1 cellular context compared by ENCODE assay signal in the genomic region with DNA sequence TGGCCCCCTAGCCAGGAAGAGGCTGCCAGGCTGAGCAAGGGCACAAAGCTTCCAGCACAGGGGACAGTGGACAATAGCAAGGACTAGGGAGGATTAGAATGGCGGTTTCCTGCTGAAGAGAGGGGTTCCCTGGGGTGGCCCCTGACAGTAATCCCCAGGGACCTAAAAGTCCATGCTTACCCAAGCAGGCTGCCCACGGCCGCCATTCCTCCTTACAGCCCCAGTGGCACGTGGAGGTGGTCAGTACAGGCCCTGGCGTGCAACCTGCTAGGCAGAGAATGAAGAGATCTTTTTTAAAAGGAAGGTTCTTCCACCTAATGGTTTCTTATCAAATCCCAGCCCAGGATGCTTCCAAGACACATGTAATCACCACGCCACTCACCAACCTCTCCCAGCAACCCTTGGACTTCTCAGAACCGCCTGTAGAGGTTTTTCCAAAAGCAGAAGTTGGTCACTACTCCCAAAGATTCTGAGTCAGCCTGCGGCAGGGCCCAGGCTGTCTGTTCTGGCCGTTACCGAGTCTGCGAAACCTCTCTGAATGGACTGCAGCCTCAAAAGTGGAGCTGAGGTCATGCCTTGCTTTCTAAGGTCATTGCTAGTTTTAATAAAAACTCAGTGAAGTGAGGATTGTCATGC.
TF ChIP-seq lines count a peak whose summit lies in the region.

No MANE protein-coding gene starts in this region.

TF ChIP-seq in liver, 16 proteins besides CTCF, POLR2A, EP300 and RAD21:
- TF ChIP-seq, protein P1, sequence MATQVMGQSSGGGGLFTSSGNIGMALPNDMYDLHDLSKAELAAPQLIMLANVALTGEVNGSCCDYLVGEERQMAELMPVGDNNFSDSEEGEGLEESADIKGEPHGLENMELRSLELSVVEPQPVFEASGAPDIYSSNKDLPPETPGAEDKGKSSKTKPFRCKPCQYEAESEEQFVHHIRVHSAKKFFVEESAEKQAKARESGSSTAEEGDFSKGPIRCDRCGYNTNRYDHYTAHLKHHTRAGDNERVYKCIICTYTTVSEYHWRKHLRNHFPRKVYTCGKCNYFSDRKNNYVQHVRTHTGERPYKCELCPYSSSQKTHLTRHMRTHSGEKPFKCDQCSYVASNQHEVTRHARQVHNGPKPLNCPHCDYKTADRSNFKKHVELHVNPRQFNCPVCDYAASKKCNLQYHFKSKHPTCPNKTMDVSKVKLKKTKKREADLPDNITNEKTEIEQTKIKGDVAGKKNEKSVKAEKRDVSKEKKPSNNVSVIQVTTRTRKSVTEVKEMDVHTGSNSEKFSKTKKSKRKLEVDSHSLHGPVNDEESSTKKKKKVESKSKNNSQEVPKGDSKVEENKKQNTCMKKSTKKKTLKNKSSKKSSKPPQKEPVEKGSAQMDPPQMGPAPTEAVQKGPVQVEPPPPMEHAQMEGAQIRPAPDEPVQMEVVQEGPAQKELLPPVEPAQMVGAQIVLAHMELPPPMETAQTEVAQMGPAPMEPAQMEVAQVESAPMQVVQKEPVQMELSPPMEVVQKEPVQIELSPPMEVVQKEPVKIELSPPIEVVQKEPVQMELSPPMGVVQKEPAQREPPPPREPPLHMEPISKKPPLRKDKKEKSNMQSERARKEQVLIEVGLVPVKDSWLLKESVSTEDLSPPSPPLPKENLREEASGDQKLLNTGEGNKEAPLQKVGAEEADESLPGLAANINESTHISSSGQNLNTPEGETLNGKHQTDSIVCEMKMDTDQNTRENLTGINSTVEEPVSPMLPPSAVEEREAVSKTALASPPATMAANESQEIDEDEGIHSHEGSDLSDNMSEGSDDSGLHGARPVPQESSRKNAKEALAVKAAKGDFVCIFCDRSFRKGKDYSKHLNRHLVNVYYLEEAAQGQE (IDR thresholded peaks at IDR 0.05), result no peak
- TF ChIP-seq, protein P2, sequence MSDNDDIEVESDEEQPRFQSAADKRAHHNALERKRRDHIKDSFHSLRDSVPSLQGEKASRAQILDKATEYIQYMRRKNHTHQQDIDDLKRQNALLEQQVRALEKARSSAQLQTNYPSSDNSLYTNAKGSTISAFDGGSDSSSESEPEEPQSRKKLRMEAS (IDR thresholded peaks at IDR 0.05), result no peak
- TF ChIP-seq, protein P3, sequence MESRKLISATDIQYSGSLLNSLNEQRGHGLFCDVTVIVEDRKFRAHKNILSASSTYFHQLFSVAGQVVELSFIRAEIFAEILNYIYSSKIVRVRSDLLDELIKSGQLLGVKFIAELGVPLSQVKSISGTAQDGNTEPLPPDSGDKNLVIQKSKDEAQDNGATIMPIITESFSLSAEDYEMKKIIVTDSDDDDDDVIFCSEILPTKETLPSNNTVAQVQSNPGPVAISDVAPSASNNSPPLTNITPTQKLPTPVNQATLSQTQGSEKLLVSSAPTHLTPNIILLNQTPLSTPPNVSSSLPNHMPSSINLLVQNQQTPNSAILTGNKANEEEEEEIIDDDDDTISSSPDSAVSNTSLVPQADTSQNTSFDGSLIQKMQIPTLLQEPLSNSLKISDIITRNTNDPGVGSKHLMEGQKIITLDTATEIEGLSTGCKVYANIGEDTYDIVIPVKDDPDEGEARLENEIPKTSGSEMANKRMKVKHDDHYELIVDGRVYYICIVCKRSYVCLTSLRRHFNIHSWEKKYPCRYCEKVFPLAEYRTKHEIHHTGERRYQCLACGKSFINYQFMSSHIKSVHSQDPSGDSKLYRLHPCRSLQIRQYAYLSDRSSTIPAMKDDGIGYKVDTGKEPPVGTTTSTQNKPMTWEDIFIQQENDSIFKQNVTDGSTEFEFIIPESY (IDR thresholded peaks at IDR 0.05), result no peak
